Comparison of ENCODE assay signal across 25 cellular contexts in the genomic region with DNA sequence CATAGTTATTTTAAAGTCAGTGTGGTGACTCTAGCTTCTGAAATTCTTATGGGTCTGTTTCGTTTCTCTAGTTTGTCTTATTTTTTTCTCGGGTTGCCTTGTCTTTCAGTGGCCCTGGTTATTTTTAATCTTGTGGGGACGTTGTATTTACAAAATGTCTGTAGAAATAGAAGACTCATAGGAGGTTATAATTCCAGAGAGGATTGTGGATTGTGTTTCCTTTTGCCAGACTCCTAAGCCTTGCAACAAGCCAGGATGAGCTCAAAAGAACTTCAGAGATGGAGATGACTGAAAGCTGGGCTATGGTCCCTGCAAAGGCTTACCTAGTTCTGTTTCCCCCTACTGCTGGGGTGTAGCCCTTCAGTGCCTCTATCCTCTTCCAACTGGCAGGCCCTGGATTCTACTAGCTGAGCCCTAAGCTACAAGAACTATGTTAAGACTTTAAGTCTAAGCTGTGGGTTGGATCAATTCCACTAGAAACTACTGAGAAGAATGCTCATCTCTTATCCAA. TPM values are rescaled to one million over a fixed set of nuclear protein-coding genes. Genes with fewer than 3 reads are reported as not detected.
A peak's percentile ranks its signal among the peaks of the same experiment; 100 is the strongest.
DNase-seq lines count a peak whose midpoint lies in the region; ATAC-seq and TF ChIP-seq lines count a peak whose summit lies in the region.
"Had no signal": no experiment of that assay in that cellular context is flagged by ENCODE, and none has a peak within 500 bp of the region (broad histone marks: within the 10 kb centered on the region; RNA-seq: fewer than 3 reads in every experiment).

No MANE protein-coding gene starts in this region.

- peak overlapping the region in 9 of 10 donors; percentile 41 to 79 (median 57) for H3K27ac ChIP-seq in heart right ventricle
- no peak overlapping the region for H3K27ac ChIP-seq in CD8-positive, alpha-beta T cell (ENCODE audit: low read depth, low read length)
- peak overlapping the region in 1 of 2 donors; percentile 32 for H3K27ac ChIP-seq in breast epithelium

- 45 to 54% methylated on average over 3 of the region's 3 CpGs for WGBS in heart right ventricle, 2 donors

- intact Hi-C loops in heart right ventricle (cut with DNase I) = no loop called here
- intact Hi-C loops in sciatic nerve (cut with DNase I) = no loop called here
- intact Hi-C loops in CD8-positive, alpha-beta T cell (cut with DNase I, micrococcal nuclease) = no loop called here
- intact Hi-C loops in breast epithelium (cut with DNase I; ENCODE audit: low total_unique reads) = no loop called here

- peaks cover 14% of the 10 kb centered on the region for H3K27me3 Mint-ChIP-seq in CD8-positive, alpha-beta T cell (ENCODE audit: low read depth)

- CTCF ChIA-PET in CD8-positive, alpha-beta T cell (lab: Charles Lee) = interaction anchor here (1.0 kb wide), 1 partner anchor 9 kb away, joined by 3 read pairs; no protein-coding TSS in a partner anchor

- H3K4me1 Mint-ChIP-seq in CD8-positive, alpha-beta T cell (ENCODE audit: low read depth) = no peaks in the 10 kb centered on the region
- H3K4me1 Mint-ChIP-seq: activated T-helper 17 cell treated with anti-CD3 and anti-CD28 coated beads, Interleukin-2, amount 50 U/mL, for 72 hours; central memory CD8-positive, alpha-beta T cell; naive thymus-derived CD8-positive, alpha-beta T cell; WTC11 had no signal

- H3K36me3 ChIP-seq in adipocyte (ENCODE audit: control insufficient read depth, insufficient read depth, low read length, severe bottlenecking) (no peaks in the 10 kb centered on the region), heart right ventricle (no peaks in the 10 kb centered on the region), breast epithelium (no peaks in the 10 kb centered on the region)
- H3K36me3 ChIP-seq in CD8-positive, alpha-beta T cell (ENCODE audit: insufficient read depth, low read length) = no peaks in the 10 kb centered on the region
- H3K36me3 ChIP-seq: uterus had no signal

- TF ChIP-seq CTCF in AG10803 (conservative IDR thresholded peaks at IDR 0.05; ENCODE audit: low read length) (no peak), heart right ventricle (IDR thresholded peaks at IDR 0.05) (no peak), breast epithelium (IDR thresholded peaks at IDR 0.05) (no peak)
- no peak for TF ChIP-seq CTCF in CD8-positive, alpha-beta T cell (IDR thresholded peaks at IDR 0.05)

- H3K4me3 ChIP-seq in AG10803 (ENCODE audit: low read length) (no peak overlapping the region), adipocyte (ENCODE audit: low read length) (no peak overlapping the region), heart right ventricle (no peak overlapping the region), breast epithelium (no peak overlapping the region)
- H3K4me3 ChIP-seq in CD8-positive, alpha-beta T cell (ENCODE audit: low read depth, low read length) = no peak overlapping the region
- H3K4me3 ChIP-seq: uterus had no signal

- H3K4me1 ChIP-seq in adipocyte (ENCODE audit: control insufficient read depth, insufficient read depth, low read length) = peaks cover 21% of the 10 kb centered on the region
- H3K4me1 ChIP-seq in heart right ventricle = peaks cover 0 to 43% (median 6%) of the 10 kb centered on the region in 9 donors
- H3K4me1 ChIP-seq in CD8-positive, alpha-beta T cell (ENCODE audit: insufficient read depth, low read length) = no peaks in the 10 kb centered on the region
- no peaks in the 10 kb centered on the region for H3K4me1 ChIP-seq in breast epithelium
- H3K4me1 ChIP-seq: uterus had no signal

- H3K9me3 Mint-ChIP-seq in CD8-positive, alpha-beta T cell = no peaks in the 10 kb centered on the region
- H3K9me3 Mint-ChIP-seq: activated T-helper 17 cell treated with anti-CD3 and anti-CD28 coated beads, Interleukin-2, amount 50 U/mL, for 72 hours; central memory CD8-positive, alpha-beta T cell; effector memory CD8-positive, alpha-beta T cell had no signal

- POLR2A ChIA-PET in CD8-positive, alpha-beta T cell (lab: Charles Lee) = no interaction called here

- TF ChIP-seq POLR2A in breast epithelium (IDR thresholded peaks at IDR 0.05) = no peak

- ATAC-seq in heart right ventricle = peak in 7 of 8 donors; percentile 42 to 70 (median 53)
- ATAC-seq in sciatic nerve = peak; percentile 62
- no peak for ATAC-seq in HG02973 (IDR thresholded peaks at IDR 0.05; ENCODE audit: unreplicated experiment)
- no peak for ATAC-seq in CD8-positive, alpha-beta T cell
- ATAC-seq: activated T-helper 17 cell treated with anti-CD3 and anti-CD28 coated beads, Interleukin-2, amount 50 U/mL, for 72 hours; effector memory CD8-positive, alpha-beta T cell; naive thymus-derived CD8-positive, alpha-beta T cell; stimulated activated naive CD8-positive, alpha-beta T cell treated with anti-CD3 and anti-CD28 coated beads, Interleukin-15, Interleukin-2, amounts not matched to agents 100 U/mL and 50 U/mL, for 24 hours; WTC11 had no signal

- H3K27me3 ChIP-seq in adipocyte (replicated peaks; ENCODE audit: control insufficient read depth, insufficient read depth, low read length) = no peaks in the 10 kb centered on the region
- no peaks in the 10 kb centered on the region for H3K27me3 ChIP-seq in heart right ventricle
- no peaks in the 10 kb centered on the region for H3K27me3 ChIP-seq in CD8-positive, alpha-beta T cell (ENCODE audit: insufficient read depth, low read length)
- H3K27me3 ChIP-seq in breast epithelium = no peaks in the 10 kb centered on the region
- H3K27me3 ChIP-seq: uterus had no signal

- H3K9me3 ChIP-seq in adipocyte (ENCODE audit: control insufficient read depth, low read length) = no peaks in the 10 kb centered on the region
- H3K9me3 ChIP-seq in heart right ventricle = peaks cover 0 to 5% (median 0%) of the 10 kb centered on the region in 11 donors
- no peaks in the 10 kb centered on the region for H3K9me3 ChIP-seq in CD8-positive, alpha-beta T cell (ENCODE audit: low read length)
- H3K9me3 ChIP-seq in breast epithelium = no peaks in the 10 kb centered on the region
- H3K9me3 ChIP-seq: uterus had no signal

- H3K36me3 Mint-ChIP-seq in CD8-positive, alpha-beta T cell = no peaks in the 10 kb centered on the region
- H3K36me3 Mint-ChIP-seq: naive thymus-derived CD8-positive, alpha-beta T cell; WTC11 had no signal

- DNase-seq in AG10803 (ENCODE audit: low read depth) (peak; percentile 78), adipocyte (ENCODE audit: low read depth) (peak; percentile 48), heart right ventricle (no peak), sciatic nerve (ENCODE audit: low spot score) (no peak), breast epithelium (ENCODE audit: low spot score in 2 of 2) (no peak), cerebellar cortex (ENCODE audit: low spot score) (no peak)
- no peak for DNase-seq in CD8-positive, alpha-beta T cell
- DNase-seq: activated CD8-positive, alpha-beta memory T cell treated with anti-CD3 and anti-CD28 coated beads for 24 hours; DND-41; effector memory CD8-positive, alpha-beta T cell; foreskin melanocyte; HCEC 1CT; naive thymus-derived CD8-positive, alpha-beta T cell; NCI-H187; stimulated activated naive CD8-positive, alpha-beta T cell treated with anti-CD3 and anti-CD28 coated beads, Interleukin-15, Interleukin-2, amounts not matched to agents 100 U/mL and 50 U/mL, for 24 hours; uterus had no signal

- no peak overlapping the region for H3K4me3 Mint-ChIP-seq in CD8-positive, alpha-beta T cell
- H3K4me3 Mint-ChIP-seq: activated T-helper 17 cell treated with anti-CD3 and anti-CD28 coated beads, Interleukin-2, amount 50 U/mL, for 72 hours; central memory CD8-positive, alpha-beta T cell; effector memory CD8-positive, alpha-beta T cell; naive thymus-derived CD8-positive, alpha-beta T cell; WTC11 had no signal

- no peak overlapping the region for H3K27ac Mint-ChIP-seq in CD8-positive, alpha-beta T cell
- H3K27ac Mint-ChIP-seq: activated T-helper 17 cell treated with anti-CD3 and anti-CD28 coated beads, Interleukin-2, amount 50 U/mL, for 72 hours; effector memory CD8-positive, alpha-beta T cell; naive thymus-derived CD8-positive, alpha-beta T cell; WTC11 had no signal

- peak overlapping the region; percentile 68 for H3K9ac ChIP-seq in adipocyte (ENCODE audit: low read length)

RNA-seq across cellular contexts. Expression of gene LECT2, which starts 32.2 kb away (rescaled TPM):
- not detected for total RNA-seq in heart right ventricle
- not detected for polyA plus RNA-seq in heart right ventricle
- total RNA-seq in sciatic nerve = not detected
- total RNA-seq in CD8-positive, alpha-beta T cell = not detected
- not detected for total RNA-seq in breast epithelium
- total RNA-seq: activated T-helper 17 cell treated with anti-CD3 and anti-CD28 coated beads, Interleukin-2, amount 50 U/mL, for 72 hours; HT-29; lung microvascular endothelial cell; naive thymus-derived CD8-positive, alpha-beta T cell; pulmonary artery endothelial cell; T-helper 1 cell treated with Interleukin-12 subunit alpha and Interleukin-12 subunit beta and Interleukin-4 antibody, amounts not matched to agents 30 ng/mL and 1 ng/mL, for 36 hours; uterus; WTC11 had no signal
- polyA plus RNA-seq: adipose tissue; naive thymus-derived CD8-positive, alpha-beta T cell had no signal

RNA-seq across cellular contexts. Expression of gene TGFBI, which starts 41.8 kb away (rescaled TPM):
- total RNA-seq in heart right ventricle (100 to 1,000 TPM in 1 of 10 donors, 10 to 100 TPM in 9; 29.6 to 137 (median 46.2) TPM), sciatic nerve (232 TPM), breast epithelium (100 to 1,000 TPM in 1 of 3 donors, 10 to 100 TPM in 2; 40.4 to 145 (median 45.2) TPM)
- polyA plus RNA-seq in heart right ventricle = 10 to 100 TPM; 65.5 to 69.9 TPM
- 1 to 10 TPM; 1.8 TPM for total RNA-seq in CD8-positive, alpha-beta T cell

Comparison
In these comparisons a context has a peak if more than half of its experiments do, and no peak if none do; other contexts are left out.
1. DNase-seq: peak in AG10803 (single experiment) and adipocyte (single experiment); none in heart right ventricle (0 of 2), sciatic nerve (single experiment), CD8-positive, alpha-beta T cell (0 of 7), breast epithelium (0 of 2) and cerebellar cortex (single experiment).
2. ATAC-seq: peak in heart right ventricle (7 of 8) and sciatic nerve (single experiment); none in HG02973 (single experiment) and CD8-positive, alpha-beta T cell (single experiment).
3. RNA of gene TGFBI, which starts 41.8 kb away (total RNA-seq): 232 TPM in sciatic nerve (single experiment), 29.6 to 137 TPM in heart right ventricle and 40.4 to 145 TPM in breast epithelium; 1.8 TPM in CD8-positive, alpha-beta T cell; every median in the first group is over 10 times any median in the second.